In genomic region chr15:55768670-55769185, GRCh38 we compare ENCODE assay signal across 18 cellular contexts. TPM values are rescaled to one million over a fixed set of nuclear protein-coding genes. Genes with fewer than 3 reads are reported as not detected.
DNase-seq lines count a peak whose midpoint lies in the region; ATAC-seq and TF ChIP-seq lines count a peak whose summit lies in the region.
"Had no signal": no experiment of that assay in that cellular context is flagged by ENCODE, and none has a peak within 500 bp of the region (broad histone marks: within the 10 kb centered on the region; RNA-seq: fewer than 3 reads in every experiment).

No MANE protein-coding gene starts in this region.

- no peaks in the 10 kb centered on the region for H3K36me3 ChIP-seq in upper lobe of left lung

- H3K4me3 Mint-ChIP-seq in neural crest cell = peak overlapping the region; percentile 27
- no peak overlapping the region for H3K4me3 Mint-ChIP-seq in effector memory CD8-positive, alpha-beta T cell
- H3K4me3 Mint-ChIP-seq: IgD-negative memory B cell had no signal

- no peak overlapping the region for H3K4me3 ChIP-seq in upper lobe of left lung
- H3K4me3 ChIP-seq: SK-N-MC had no signal

- no peak for TF ChIP-seq CTCF in neural crest cell (conservative IDR thresholded peaks at IDR 0.05)
- TF ChIP-seq CTCF in upper lobe of left lung (IDR thresholded peaks at IDR 0.05) = no peak

- no peak overlapping the region for H3K27ac ChIP-seq in upper lobe of left lung
- H3K27ac ChIP-seq: C4-2B, SK-N-MC had no signal

- no peaks in the 10 kb centered on the region for H3K27me3 ChIP-seq in upper lobe of left lung

- no peaks in the 10 kb centered on the region for H3K36me3 Mint-ChIP-seq in neural crest cell (ENCODE audit: low read depth)
- H3K36me3 Mint-ChIP-seq in effector memory CD8-positive, alpha-beta T cell (ENCODE audit: insufficient read depth) = no peaks in the 10 kb centered on the region

- 81 to 84% methylated on average over 10 of the region's 10 CpGs for WGBS in upper lobe of left lung, 2 donors

- H3K9me3 Mint-ChIP-seq in neural crest cell = no peaks in the 10 kb centered on the region
- no peaks in the 10 kb centered on the region for H3K9me3 Mint-ChIP-seq in effector memory CD8-positive, alpha-beta T cell
- H3K9me3 Mint-ChIP-seq: IgD-negative memory B cell had no signal

- DNase-seq in EH (ENCODE audit: low read depth) = peak; percentile 53
- peak; percentile 20 for DNase-seq in HPDE6-E6E7 (ENCODE audit: extremely low spot score)
- DNase-seq in ecto neural progenitor cell (ENCODE audit: low spot score) = peak; percentile 58
- peak; percentile 33 for DNase-seq in neural crest cell (ENCODE audit: low read depth, low spot score)
- no peak for DNase-seq in upper lobe of left lung
- no peak for DNase-seq in NCI-H1092 treated with DMSO at 0.1 percent for 48 hours (lab: John Stamatoyannopoulos, UW)
- no peak for DNase-seq in effector memory CD8-positive, alpha-beta T cell
- DNase-seq: Kasumi-1, NCI-H1436, NCI-H2029, NCI-H2171, NCI-H510A, NCI-H82, Right ventricle myocardium superior had no signal

- no peaks in the 10 kb centered on the region for H3K27me3 Mint-ChIP-seq in neural crest cell (ENCODE audit: low read depth)
- H3K27me3 Mint-ChIP-seq in effector memory CD8-positive, alpha-beta T cell = peaks cover 20 to 24% of the 10 kb centered on the region in 2 donors

- no peak for TF ChIP-seq EP300 in upper lobe of left lung (IDR thresholded peaks at IDR 0.05)

- H3K4me1 Mint-ChIP-seq in neural crest cell = peaks cover 71% of the 10 kb centered on the region
- peaks cover 7% of the 10 kb centered on the region in 2 donors for H3K4me1 Mint-ChIP-seq in effector memory CD8-positive, alpha-beta T cell (ENCODE audit: low read depth in 2 of 2)
- H3K4me1 Mint-ChIP-seq: IgD-negative memory B cell had no signal

- H3K9me3 ChIP-seq in upper lobe of left lung = no peaks in the 10 kb centered on the region

- no peaks in the 10 kb centered on the region for H3K4me1 ChIP-seq in upper lobe of left lung

- no peak for ATAC-seq in upper lobe of left lung (ENCODE audit: low FRiP score in 2 of 2)
- ATAC-seq in effector memory CD8-positive, alpha-beta T cell (replicated peaks) = no peak
- ATAC-seq: Panc1 had no signal

- TF ChIP-seq POLR2A in upper lobe of left lung (IDR thresholded peaks at IDR 0.05) = no peak

- peak overlapping the region; percentile 76 for H3K27ac Mint-ChIP-seq in neural crest cell (ENCODE audit: unreplicated experiment)
- no peak overlapping the region for H3K27ac Mint-ChIP-seq in effector memory CD8-positive, alpha-beta T cell
- H3K27ac Mint-ChIP-seq: IgD-negative memory B cell had no signal

RNA-seq across cellular contexts. Expression of gene PRTG, which starts 25.8 kb away (rescaled TPM):
- total RNA-seq in neural crest cell (322 and 334 TPM in 2 replicates), upper lobe of left lung (10 to 100 TPM in 4 of 6 donors, 1 to 10 TPM in 2; 5.9 to 50.6 (median 17.6) TPM)

Comparison
In these comparisons a context has a peak if more than half of its experiments do, and no peak if none do; other contexts are left out.
1. DNase-seq: peak in EH (single experiment), HPDE6-E6E7 (single experiment), ecto neural progenitor cell (single experiment) and neural crest cell (single experiment); none in upper lobe of left lung (0 of 2), NCI-H1092 treated with DMSO at 0.1 percent for 48 hours (single experiment) and effector memory CD8-positive, alpha-beta T cell (0 of 3).